In genomic region chr3:58353722-58354553, GRCh38 we compare ENCODE assay signal across 10 cellular contexts. TPM values are rescaled to one million over a fixed set of nuclear protein-coding genes. Genes with fewer than 3 reads are reported as not detected.
DNase-seq lines count a peak whose midpoint lies in the region; ATAC-seq, FAIRE-seq and TF ChIP-seq lines count a peak whose summit lies in the region.
"Had no signal": no experiment of that assay in that cellular context is flagged by ENCODE, and none has a peak within 500 bp of the region (broad histone marks: within the 10 kb centered on the region; RNA-seq: fewer than 3 reads in every experiment).

No MANE protein-coding gene starts in this region.

- no peaks in the 10 kb centered on the region for H3K9me3 ChIP-seq in astrocyte (ENCODE audit: insufficient read depth, low read depth, low read length)

- H3K4me3 Mint-ChIP-seq in astrocyte (ENCODE audit: unreplicated experiment) (no peak overlapping the region), nephron progenitor cell (no peak overlapping the region)

- no peak overlapping the region for H3K9ac ChIP-seq in astrocyte (ENCODE audit: low read length)

- FAIRE-seq in astrocyte (lab: Jason Lieb, UNC) = no peak

- H3K36me3 ChIP-seq in astrocyte (ENCODE audit: insufficient read depth, low read length) = no peaks in the 10 kb centered on the region

- H3K27me3 Mint-ChIP-seq in astrocyte (ENCODE audit: low read depth, unreplicated experiment) (peaks cover 2% of the 10 kb centered on the region), nephron progenitor cell (ENCODE audit: low read depth, poor library complexity) (peaks cover 10% of the 10 kb centered on the region)

- H2AFZ ChIP-seq in astrocyte (ENCODE audit: low read depth, low read length) = no peak overlapping the region
- H2AFZ ChIP-seq: hepatocyte had no signal

- H3K27me3 ChIP-seq in astrocyte (ENCODE audit: insufficient read depth, low read length) = no peaks in the 10 kb centered on the region
- H3K27me3 ChIP-seq: hepatocyte had no signal

- peaks cover 48% of the 10 kb centered on the region for H3K79me2 ChIP-seq in astrocyte (ENCODE audit: insufficient read depth, low read length)

- no peak for ATAC-seq in HG03460 (IDR thresholded peaks at IDR 0.05; ENCODE audit: unreplicated experiment)
- ATAC-seq in HG03159 (IDR thresholded peaks at IDR 0.05; ENCODE audit: unreplicated experiment) = no peak

- H3K27ac Mint-ChIP-seq in astrocyte (ENCODE audit: unreplicated experiment) (no peak overlapping the region), nephron progenitor cell (peak overlapping the region; percentile 1)

- peaks cover 56% of the 10 kb centered on the region for H4K20me1 ChIP-seq in astrocyte (ENCODE audit: insufficient read depth, low read length)

- peaks cover 4% of the 10 kb centered on the region for H3K4me1 ChIP-seq in astrocyte (ENCODE audit: insufficient read depth, low read length)

- H3K9me3 Mint-ChIP-seq in astrocyte (ENCODE audit: unreplicated experiment) = no peaks in the 10 kb centered on the region
- H3K9me3 Mint-ChIP-seq in nephron progenitor cell = no peaks in the 10 kb centered on the region

- H3K4me2 ChIP-seq in astrocyte (ENCODE audit: low read length) = no peak overlapping the region
- H3K4me2 ChIP-seq: hepatocyte had no signal

- H3K4me3 ChIP-seq in GM12875 (ENCODE audit: low read depth, low read length) = no peak overlapping the region
- H3K4me3 ChIP-seq in astrocyte (ENCODE audit: insufficient read depth, low read depth, low read length) = no peak overlapping the region
- H3K4me3 ChIP-seq: hepatocyte had no signal

- 0 out of 2 replicates have a peak, but pooled peaks have one; percentile 4 for TF ChIP-seq CTCF in GM12875 (IDR thresholded peaks at IDR 0.05; ENCODE audit: borderline replicate concordance, insufficient read depth, low read depth, low read length)
- TF ChIP-seq CTCF in astrocyte (IDR thresholded peaks at IDR 0.05; ENCODE audit: insufficient read depth, low read depth, low read length) = peak; percentile 2
- no peak for TF ChIP-seq CTCF in nephron progenitor cell (IDR thresholded peaks at IDR 0.05)

- DNase-seq in NCI-H226 = peak; percentile 39
- no peak for DNase-seq in astrocyte (ENCODE audit: low read depth)
- DNase-seq in nephron progenitor cell = no peak
- no peak for DNase-seq in NCI-H1092 (lab: John Stamatoyannopoulos, UW)
- DNase-seq in 8988T = no peak
- DNase-seq: NCI-H510A had no signal

- no peaks in the 10 kb centered on the region for H3K36me3 Mint-ChIP-seq in astrocyte (ENCODE audit: low read depth, unreplicated experiment)
- peaks cover 4% of the 10 kb centered on the region for H3K36me3 Mint-ChIP-seq in nephron progenitor cell (ENCODE audit: low read depth)

- H3K4me1 Mint-ChIP-seq in astrocyte (ENCODE audit: low read depth, unreplicated experiment) (peaks cover 13% of the 10 kb centered on the region), nephron progenitor cell (peaks cover 19% of the 10 kb centered on the region)

- H3K27ac ChIP-seq in astrocyte (ENCODE audit: low read depth, low read length) = no peak overlapping the region
- H3K27ac ChIP-seq: hepatocyte had no signal

RNA-seq across cellular contexts. Expression of gene PXK, which starts 21.2 kb away (rescaled TPM):
- 10.3 and 10.5 TPM in 2 replicates for total RNA-seq in astrocyte

RNA-seq across cellular contexts. Expression of gene HTD2, which starts 47.6 kb away (rescaled TPM):
- 7.3 and 7.7 TPM in 2 replicates for total RNA-seq in astrocyte

RNA-seq across cellular contexts. Expression of gene RPP14, which starts 47.9 kb away (rescaled TPM):
- 19.0 and 22.2 TPM in 2 replicates for total RNA-seq in astrocyte
